24 cellular contexts compared by ENCODE assay signal in genomic region chr2:203918839-203919238, GRCh38. TPM values are rescaled to one million over a fixed set of nuclear protein-coding genes. Genes with fewer than 3 reads are reported as not detected.
"Had no signal": no experiment of that assay in that cellular context is flagged by ENCODE, and none has a peak within 500 bp of the region (broad histone marks: within the 10 kb centered on the region; RNA-seq: fewer than 3 reads in every experiment).

No MANE protein-coding gene starts in this region.

- H3K4me1 ChIP-seq: body of pancreas, upper lobe of right lung had no signal

- DNase-seq: activated B cell treated with CpG ODN at 0.5 μM for 24 hours; activated CD4-positive, alpha-beta memory T cell treated with anti-CD3 and anti-CD28 coated beads for 36 hours; activated CD4-positive, alpha-beta T cell treated with anti-CD3 and anti-CD28 coated beads for 4 hours; activated effector memory CD4-positive, alpha-beta T cell treated with Interleukin-2 at 50 U/mL for 16 hours; activated naive CD4-positive, alpha-beta T cell treated with anti-CD3 and anti-CD28 coated beads for 36 hours; activated naive CD8-positive, alpha-beta T cell treated with anti-CD3 and anti-CD28 coated beads, Interleukin-2, amount 10 ng/mL, durations not matched to agents 7 days and 5 days; activated T-cell treated with anti-CD3 and anti-CD28 coated beads, Interleukin-2, amount 50 U/mL, for 48 hours; amygdala; body of pancreas; central memory CD4-positive, alpha-beta T cell; dermis blood vessel endothelial cell; effector CD8-positive, alpha-beta T cell; erythroblast; foreskin melanocyte; glutamatergic neuron; immature natural killer cell; stimulated activated CD4-positive, alpha-beta T cell treated with anti-CD3 and anti-CD28 coated beads, Interleukin-2, amount 100 ng/mL, for 48 hours; stimulated activated naive CD4-positive, alpha-beta T cell treated with Interleukin-2 at 50 U/mL for 16 hours; T1000; upper lobe of right lung had no signal

- H3K27me3 ChIP-seq: body of pancreas, hepatocyte, upper lobe of right lung had no signal

- ATAC-seq: body of pancreas, upper lobe of right lung had no signal

- H3K4me3 ChIP-seq: body of pancreas, hepatocyte, upper lobe of right lung had no signal

- H3K4me3 Mint-ChIP-seq: activated B cell treated with CpG ODN at 0.5 μM for 24 hours; activated CD4-positive, alpha-beta memory T cell treated with anti-CD3 and anti-CD28 coated beads for 36 hours; activated naive CD4-positive, alpha-beta T cell treated with anti-CD3 and anti-CD28 coated beads for 36 hours; activated naive CD8-positive, alpha-beta T cell treated with anti-CD3 and anti-CD28 coated beads, Interleukin-2, amount 10 ng/mL, durations not matched to agents 7 days and 5 days; immature natural killer cell; natural killer cell treated with Interleukin-12 subunit alpha and Interleukin-12 subunit beta and Interleukin-15 and Interleukin-18, amount 100 ng/mL, for 72 hours had no signal

- H3K36me3 ChIP-seq: upper lobe of right lung had no signal

- H3K36me3 Mint-ChIP-seq: activated CD4-positive, alpha-beta memory T cell treated with anti-CD3 and anti-CD28 coated beads for 36 hours; activated naive CD8-positive, alpha-beta T cell treated with anti-CD3 and anti-CD28 coated beads, Interleukin-2, amount 10 ng/mL, durations not matched to agents 7 days and 5 days; immature natural killer cell; natural killer cell treated with Interleukin-12 subunit alpha and Interleukin-12 subunit beta and Interleukin-15 and Interleukin-18, amount 100 ng/mL, for 72 hours had no signal

- H3K9me3 ChIP-seq: body of pancreas, upper lobe of right lung had no signal

- H3K27ac Mint-ChIP-seq: activated B cell treated with CpG ODN at 0.5 μM for 24 hours; activated CD4-positive, alpha-beta memory T cell treated with anti-CD3 and anti-CD28 coated beads for 36 hours; activated naive CD4-positive, alpha-beta T cell treated with anti-CD3 and anti-CD28 coated beads for 36 hours; activated naive CD8-positive, alpha-beta T cell treated with anti-CD3 and anti-CD28 coated beads, Interleukin-2, amount 10 ng/mL, durations not matched to agents 7 days and 5 days; immature natural killer cell; natural killer cell treated with Interleukin-12 subunit alpha and Interleukin-12 subunit beta and Interleukin-15 and Interleukin-18, amount 100 ng/mL, for 72 hours had no signal

- H3K9me3 Mint-ChIP-seq: activated B cell treated with CpG ODN at 0.5 μM for 24 hours; activated CD4-positive, alpha-beta memory T cell treated with anti-CD3 and anti-CD28 coated beads for 36 hours; activated naive CD4-positive, alpha-beta T cell treated with anti-CD3 and anti-CD28 coated beads for 36 hours; activated naive CD8-positive, alpha-beta T cell treated with anti-CD3 and anti-CD28 coated beads, Interleukin-2, amount 10 ng/mL, durations not matched to agents 7 days and 5 days; immature natural killer cell; natural killer cell treated with Interleukin-12 subunit alpha and Interleukin-12 subunit beta and Interleukin-15 and Interleukin-18, amount 100 ng/mL, for 72 hours had no signal

- H3K27ac ChIP-seq: body of pancreas, hepatocyte, upper lobe of right lung had no signal

RNA-seq across cellular contexts. Expression of gene ICOS, which starts 17.7 kb away (rescaled TPM):
- total RNA-seq: activated B cell treated with CpG ODN at 0.5 μM for 24 hours, body of pancreas, dermis blood vessel endothelial cell, kidney epithelial cell had no signal
- polyA plus RNA-seq: hepatocyte had no signal

RNA-seq across cellular contexts. Expression of gene CTLA4, which starts 51.3 kb away (rescaled TPM):
- total RNA-seq: body of pancreas, hepatocyte, kidney epithelial cell had no signal
- polyA plus RNA-seq: hepatocyte, liver had no signal
